ENCODE assay signal across 8 cellular contexts in the genomic region with DNA sequence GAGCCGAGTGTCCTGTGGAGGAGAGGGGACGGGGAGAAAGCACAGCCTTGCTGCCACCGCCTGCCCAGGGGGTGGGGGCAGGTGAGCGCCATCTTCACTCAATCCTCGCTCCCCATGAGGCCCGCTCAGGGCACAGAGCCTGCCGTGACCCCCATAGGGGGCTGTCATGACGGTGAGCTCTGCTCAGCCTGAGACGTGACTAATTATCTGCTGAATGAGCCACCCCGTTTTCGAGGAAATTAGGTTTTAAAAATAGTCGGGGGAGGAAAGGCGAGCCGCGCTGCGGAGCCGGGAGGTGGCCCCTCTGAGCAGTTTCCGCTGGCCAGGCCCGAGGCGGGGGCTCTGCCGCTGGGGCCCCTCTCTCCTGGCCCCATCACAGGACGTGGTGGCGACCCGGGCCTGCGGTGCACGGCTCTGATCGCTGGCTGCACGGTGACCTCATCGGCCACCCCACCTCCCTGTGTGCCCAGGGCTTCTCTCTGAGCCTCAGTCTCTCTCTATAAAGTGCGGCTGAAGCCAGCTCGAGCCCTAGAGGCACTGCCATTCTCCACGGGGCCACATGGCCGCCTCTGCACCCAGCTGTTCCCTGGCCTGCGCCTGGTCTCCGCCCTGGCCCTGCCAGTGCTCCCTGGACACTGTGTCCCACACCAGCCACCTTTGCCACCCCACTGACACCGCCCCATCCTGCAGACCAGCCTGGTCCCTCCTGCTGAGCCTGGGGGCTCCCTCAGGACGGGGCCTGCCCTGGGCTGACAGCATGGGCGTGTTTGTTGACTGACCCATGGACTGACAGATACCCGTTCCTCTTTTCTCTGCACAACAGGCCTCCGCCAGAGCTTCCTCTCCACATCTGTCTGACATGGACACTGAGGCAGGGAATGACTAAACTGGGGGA. TPM values are rescaled to one million over a fixed set of nuclear protein-coding genes. Genes with fewer than 3 reads are reported as not detected.
A peak's percentile ranks its signal among the peaks of the same experiment; 100 is the strongest.
DNase-seq lines count a peak whose midpoint lies in the region; ATAC-seq and TF ChIP-seq lines count a peak whose summit lies in the region.

No MANE protein-coding gene starts in this region.

- peak in 2 of 7 experiments; percentile 12 to 16 for DNase-seq in CD8-positive, alpha-beta T cell
- DNase-seq in T-cell = peak in 1 of 34 experiments; percentile 8
- no peak for DNase-seq in esophagus muscularis mucosa (ENCODE audit: extremely low spot score)
- no peak for DNase-seq in retinal pigment epithelial cell (ENCODE audit: low read depth)
- DNase-seq in HK-2 (ENCODE audit: unreplicated experiment) = no peak
- no peak for DNase-seq in DMS79 treated with DMSO at 0.1 percent for 48 hours (lab: John Stamatoyannopoulos, UW)
- no peak for DNase-seq in NCI-H1105 (lab: John Stamatoyannopoulos, UW)
- DNase-seq in HT-29 (ENCODE audit: low spot score) = no peak

- H3K4me1 Mint-ChIP-seq in CD8-positive, alpha-beta T cell (ENCODE audit: low read depth) = peaks cover 22% of the 10 kb centered on the region
- H3K4me1 Mint-ChIP-seq in T-cell = peaks cover 10 to 30% (median 25%) of the 10 kb centered on the region in 3 donors

- TF ChIP-seq EP300 in esophagus muscularis mucosa (IDR thresholded peaks at IDR 0.05) = no peak

- peaks cover 19% of the 10 kb centered on the region for H3K4me1 ChIP-seq in CD8-positive, alpha-beta T cell (ENCODE audit: insufficient read depth, low read length)
- H3K4me1 ChIP-seq in esophagus muscularis mucosa = peaks cover 55 to 97% (median 95%) of the 10 kb centered on the region in 4 donors

- H3K27me3 Mint-ChIP-seq in CD8-positive, alpha-beta T cell (ENCODE audit: low read depth) = no peaks in the 10 kb centered on the region
- H3K27me3 Mint-ChIP-seq in T-cell = no peaks in the 10 kb centered on the region

- no peak overlapping the region for H3K27ac ChIP-seq in CD8-positive, alpha-beta T cell (ENCODE audit: low read depth, low read length)
- H3K27ac ChIP-seq in esophagus muscularis mucosa (replicated peaks in 1 of 4) = peak overlapping the region; percentile 93 to 100 (median 97)

- CTCF ChIA-PET in CD8-positive, alpha-beta T cell (lab: Charles Lee) = interaction anchor here (0.9 to 8.4 kb wide), 3 partner anchors 19 to 35 kb away, joined by 3 to 160 read pairs (median 11); a partner anchor contains a TSS
- CTCF ChIA-PET in T-cell (lab: Charles Lee) = no interaction called here

- no peak overlapping the region for H3K4me3 ChIP-seq in CD8-positive, alpha-beta T cell (ENCODE audit: low read depth, low read length)
- H3K4me3 ChIP-seq in esophagus muscularis mucosa = peak overlapping the region; percentile 47 to 51 (median 49)
- no peak overlapping the region for H3K4me3 ChIP-seq in retinal pigment epithelial cell (ENCODE audit: low read length)

- H3K36me3 Mint-ChIP-seq in CD8-positive, alpha-beta T cell = peaks cover 2% of the 10 kb centered on the region
- peaks cover 3% of the 10 kb centered on the region for H3K36me3 Mint-ChIP-seq in T-cell

- TF ChIP-seq CTCF in CD8-positive, alpha-beta T cell (IDR thresholded peaks at IDR 0.05) = no peak
- TF ChIP-seq CTCF in esophagus muscularis mucosa (IDR thresholded peaks at IDR 0.05) (peak in 1 of 3 experiments; percentile 21), retinal pigment epithelial cell (conservative IDR thresholded peaks at IDR 0.05; ENCODE audit: low read depth, low read length) (peak; percentile 22)

- H3K27me3 ChIP-seq in CD8-positive, alpha-beta T cell (ENCODE audit: insufficient read depth, low read length) = no peaks in the 10 kb centered on the region
- H3K27me3 ChIP-seq in esophagus muscularis mucosa = no peaks in the 10 kb centered on the region

- intact Hi-C loops in CD8-positive, alpha-beta T cell (cut with DNase I, micrococcal nuclease) = no loop called here
- intact Hi-C loops in esophagus muscularis mucosa (cut with DNase I) = no loop called here

- H3K27ac Mint-ChIP-seq in CD8-positive, alpha-beta T cell = no peak overlapping the region
- peak overlapping the region in 1 of 2 donors; percentile 16 for H3K27ac Mint-ChIP-seq in T-cell

- H3K9me3 ChIP-seq in CD8-positive, alpha-beta T cell (ENCODE audit: low read length) = no peaks in the 10 kb centered on the region
- H3K9me3 ChIP-seq in esophagus muscularis mucosa = no peaks in the 10 kb centered on the region

- no peaks in the 10 kb centered on the region for H3K36me3 ChIP-seq in CD8-positive, alpha-beta T cell (ENCODE audit: insufficient read depth, low read length)
- peaks cover 0 to 10% (median 4%) of the 10 kb centered on the region in 4 donors for H3K36me3 ChIP-seq in esophagus muscularis mucosa

- no peak for TF ChIP-seq POLR2A in esophagus muscularis mucosa (IDR thresholded peaks at IDR 0.05; ENCODE audit: low read depth)

- POLR2A ChIA-PET in CD8-positive, alpha-beta T cell (lab: Charles Lee) = interaction anchor here (1.3 to 1.7 kb wide), 2 partner anchors 16 to 21 kb away, joined by 3 to 8 read pairs; no protein-coding TSS in a partner anchor
- POLR2A ChIA-PET in T-cell (lab: Charles Lee) = interaction anchor here in 1 of 2 donors (0.6 kb wide), 1 partner anchor 547 kb away, joined by 4 read pairs; no protein-coding TSS in a partner anchor

- H3K9me3 Mint-ChIP-seq in CD8-positive, alpha-beta T cell = no peaks in the 10 kb centered on the region
- H3K9me3 Mint-ChIP-seq in T-cell = no peaks in the 10 kb centered on the region

- ATAC-seq in CD8-positive, alpha-beta T cell = peak; percentile 58
- peak; percentile 30 to 44 (median 41) for ATAC-seq in T-cell (replicated peaks in 1 of 4)

- WGBS in esophagus muscularis mucosa = 22% methylated on average over 15 of the region's 40 CpGs

- peak overlapping the region; percentile 18 for H3K4me3 Mint-ChIP-seq in CD8-positive, alpha-beta T cell
- H3K4me3 Mint-ChIP-seq in T-cell = peak overlapping the region in 1 of 3 donors; percentile 57

RNA-seq across cellular contexts. Expression of a gene that starts 28.3 kb away (rescaled TPM):
- 10 to 100 TPM; 11.4 to 12.2 TPM for total RNA-seq in CD8-positive, alpha-beta T cell
- 10 to 100 TPM; 25.6 to 35.0 (median 32.1) TPM for total RNA-seq in T-cell
- total RNA-seq in esophagus muscularis mucosa = 100 to 1,000 TPM in 2 of 4 donors, 10 to 100 TPM in 2; 73.2 to 180 (median 99.9) TPM
- 18.0 and 18.9 TPM in 2 replicates for total RNA-seq in HT-29 (2014; rRNA removed; shearing (Covaris generic))

RNA-seq across cellular contexts. Expression of a gene that starts 36.3 kb away (rescaled TPM):
- total RNA-seq in CD8-positive, alpha-beta T cell = 1 to 10 TPM; 3.4 to 4.6 TPM
- total RNA-seq in T-cell = 10 to 100 TPM; 12.6 to 28.9 (median 19.4) TPM
- 1 to 10 TPM in 1 of 4 donors, under 1 TPM in 2, not detected in 1; 0.06 to 4.2 (median 0.17) TPM for total RNA-seq in esophagus muscularis mucosa
- total RNA-seq in HT-29 (2014; rRNA removed; shearing (Covaris generic)) = 127 and 139 TPM in 2 replicates

RNA-seq across cellular contexts. Expression of a gene that starts 45.3 kb away (rescaled TPM):
- total RNA-seq in CD8-positive, alpha-beta T cell = 10 to 100 TPM; 32.5 to 33.0 TPM
- total RNA-seq in T-cell = 10 to 100 TPM; 25.9 to 59.0 (median 55.8) TPM
- 10 to 100 TPM; 28.7 to 45.0 (median 34.2) TPM for total RNA-seq in esophagus muscularis mucosa
- 54.7 and 55.5 TPM in 2 replicates for total RNA-seq in HT-29 (2014; rRNA removed; shearing (Covaris generic))

Comparison
In these comparisons a context has a peak if more than half of its experiments do, and no peak if none do; other contexts are left out.
1. H3K4me3 ChIP-seq: peak in esophagus muscularis mucosa (4 of 4); none in CD8-positive, alpha-beta T cell (single experiment) and retinal pigment epithelial cell (single experiment).